31 cellular contexts compared by ENCODE assay signal in the genomic region with DNA sequence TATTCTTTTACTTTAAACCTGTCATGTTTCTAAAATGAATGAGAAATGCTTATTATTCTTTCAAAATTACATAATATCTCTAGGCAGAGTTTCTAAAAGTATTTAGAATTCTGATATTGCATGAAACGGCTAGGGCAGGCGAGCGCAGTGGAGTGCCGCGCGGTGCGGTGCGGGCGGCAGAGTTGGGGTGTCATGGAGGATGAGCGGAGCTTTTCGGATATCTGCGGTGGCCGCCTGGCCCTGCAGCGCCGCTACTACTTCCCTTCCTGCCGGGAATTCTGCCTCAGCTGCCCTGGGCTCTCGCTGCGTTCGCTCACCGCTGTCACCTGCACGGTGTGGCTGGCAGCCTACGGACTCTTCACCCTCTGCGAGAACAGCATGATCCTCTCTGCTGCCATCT.
"Had no signal": no experiment of that assay in that cellular context is flagged by ENCODE, and none has a peak within 500 bp of the region (broad histone marks: within the 10 kb centered on the region; RNA-seq: fewer than 3 reads in every experiment).

No MANE protein-coding gene starts in this region.

- DNase-seq: activated CD4-positive, alpha-beta memory T cell treated with anti-CD3 and anti-CD28 coated beads for 36 hours; activated CD4-positive, alpha-beta T cell treated with anti-CD3 and anti-CD28 coated beads for 36 hours; activated CD4-positive, alpha-beta T cell treated with anti-CD3 and anti-CD28 coated beads, Interleukin-2, amount 10 ng/mL, durations not matched to agents 24 days and 14 days; activated CD4-positive, CD25-positive, alpha-beta regulatory T cell; activated CD4-positive, CD25-positive, alpha-beta regulatory T cell treated with anti-CD3 and anti-CD28 coated beads, Interleukin-2, amount 50 U/mL, for 72 hours; activated CD8-positive, alpha-beta memory T cell treated with anti-CD3 and anti-CD28 coated beads, Interleukin-2, amount 10 ng/mL, durations not matched to agents 7 days and 5 days; activated CD8-positive, alpha-beta memory T cell treated with anti-CD3 and anti-CD28 coated beads, Interleukin-2, amount 50 U/mL, for 4 hours; activated CD8-positive, alpha-beta T cell treated with anti-CD3 and anti-CD28 coated beads, Interleukin-2, amount 10 ng/mL, durations not matched to agents 7 days and 5 days; activated effector memory CD4-positive, alpha-beta T cell treated with anti-CD3 and anti-CD28 coated beads, Interleukin-2, amount 50 U/mL, for 16 hours; activated naive CD4-positive, alpha-beta T cell treated with anti-CD3 and anti-CD28 coated beads for 36 hours; activated T-cell treated with anti-CD3 and anti-CD28 coated beads, Interleukin-2, amount 50 U/mL, for 1 hour; activated T-cell treated with anti-CD3 and anti-CD28 coated beads, Interleukin-2, amount 50 U/mL, for 48 hours; amygdala; aorta; body of pancreas; central memory CD4-positive, alpha-beta T cell; cortex of kidney; dermis blood vessel endothelial cell; effector CD4-positive, alpha-beta T cell; effector memory CD8-positive, alpha-beta T cell; erythroblast; foreskin keratinocyte; gastrocnemius medialis; glutamatergic neuron; heart left ventricle; T-helper 1 cell; T-helper 17 cell; T1000 had no signal

- ATAC-seq: activated CD4-positive, alpha-beta T cell treated with anti-CD3 and anti-CD28 coated beads for 36 hours; activated CD8-positive, alpha-beta memory T cell treated with anti-CD3 and anti-CD28 coated beads, Interleukin-2, amount 10 ng/mL, durations not matched to agents 7 days and 5 days; activated CD8-positive, alpha-beta T cell treated with anti-CD3 and anti-CD28 coated beads, Interleukin-2, amount 10 ng/mL, durations not matched to agents 7 days and 5 days; body of pancreas; effector memory CD8-positive, alpha-beta T cell; foreskin keratinocyte; gastrocnemius medialis; heart left ventricle; T-helper 17 cell had no signal

- FAIRE-seq: colon had no signal

- H3K4me3 ChIP-seq: body of pancreas, cardiac muscle cell, esophagus muscularis mucosa, gastrocnemius medialis, heart left ventricle had no signal

- H3K27me3 ChIP-seq: body of pancreas, cardiac muscle cell, esophagus muscularis mucosa, foreskin keratinocyte, gastrocnemius medialis, heart left ventricle had no signal
